ENCODE assay signal across 8 cellular contexts in the genomic region with DNA sequence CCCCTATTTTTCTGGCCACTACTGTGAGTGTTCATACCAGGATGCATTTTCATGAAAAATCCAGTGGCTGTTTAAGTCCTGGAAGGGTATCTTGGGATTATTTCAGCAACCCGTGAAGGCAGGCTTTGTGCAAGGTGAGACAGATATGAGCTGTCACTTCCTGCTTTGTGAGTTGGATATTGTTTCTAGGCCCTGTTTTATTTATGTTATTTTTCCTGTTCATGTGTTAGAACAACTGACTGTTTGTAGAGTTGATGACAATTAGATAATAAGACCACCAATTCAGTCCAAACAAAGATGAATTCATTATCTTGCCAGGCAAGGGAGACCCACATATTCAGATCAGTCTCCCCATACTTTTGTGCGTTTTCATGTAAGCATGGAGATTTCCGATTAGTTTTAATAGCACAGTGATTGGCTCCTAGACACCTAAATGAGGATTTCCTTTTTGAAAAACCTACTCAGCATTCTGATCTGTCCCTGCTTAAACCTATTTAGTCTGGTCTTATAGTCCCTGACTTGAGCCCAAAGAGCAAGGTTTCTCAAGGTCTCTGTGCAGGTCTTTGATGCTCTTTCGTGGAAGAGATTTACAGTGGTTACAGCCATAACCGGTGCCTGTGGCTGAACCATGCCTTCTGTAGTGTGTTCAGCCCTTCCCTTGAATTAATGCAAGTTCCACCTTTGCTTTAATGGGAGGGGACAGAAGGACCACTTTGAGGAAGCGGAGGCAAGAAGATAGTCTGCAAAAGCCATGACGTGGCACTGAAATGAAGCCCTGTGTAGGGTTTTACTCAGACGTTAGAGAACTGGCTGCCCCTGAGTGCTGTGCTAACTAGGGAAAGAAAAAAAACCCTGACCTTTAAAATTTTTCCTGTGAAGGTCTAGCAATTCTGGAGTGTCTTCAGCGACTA. TPM values are rescaled to one million over a fixed set of nuclear protein-coding genes. Genes with fewer than 3 reads are reported as not detected.
A peak's percentile ranks its signal among the peaks of the same experiment; 100 is the strongest.
DNase-seq lines count a peak whose midpoint lies in the region; ATAC-seq and TF ChIP-seq lines count a peak whose summit lies in the region.

No MANE protein-coding gene starts in this region.

- H3K36me3 ChIP-seq in ascending aorta (peaks cover 8 to 28% of the 10 kb centered on the region in 2 donors), stomach (peaks cover 0 to 50% (median 43%) of the 10 kb centered on the region in 4 donors)

- intact Hi-C loops in ascending aorta (cut with DNase I) (no loop called here), stomach (cut with DNase I; ENCODE audit: low total_unique reads) (no loop called here)

- peaks cover 12 to 70% of the 10 kb centered on the region in 2 donors for H3K4me1 ChIP-seq in ascending aorta
- H3K4me1 ChIP-seq in stomach: peaks cover 67 to 98% (median 91%) of the 10 kb centered on the region in 4 donors

- no peaks in the 10 kb centered on the region for H3K27me3 ChIP-seq in ascending aorta
- H3K27me3 ChIP-seq in layer of hippocampus (ENCODE audit: control insufficient read depth, insufficient read depth, low read length): no peaks in the 10 kb centered on the region
- no peaks in the 10 kb centered on the region for H3K27me3 ChIP-seq in stomach

- ATAC-seq in GM18520 (IDR thresholded peaks at IDR 0.05; ENCODE audit: unreplicated experiment): peak; percentile 28
- no peak for ATAC-seq in HG03135 (IDR thresholded peaks at IDR 0.05; ENCODE audit: unreplicated experiment)

- peak overlapping the region; percentile 43 to 54 for H3K4me3 ChIP-seq in ascending aorta
- no peak overlapping the region for H3K4me3 ChIP-seq in stomach

- DNase-seq in NCI-H69 (lab: John Stamatoyannopoulos, UW) (peak; percentile 59), ascending aorta (ENCODE audit: low spot score in 2 of 2) (no peak), stomach (no peak), GOT3 (lab: John Stamatoyannopoulos, UW) (no peak), RKO (ENCODE audit: low spot score) (no peak)

- WGBS in stomach, 5 donors: 34 to 42% (median 37%) methylated on average over 9 of the region's 9 CpGs

- peak overlapping the region; percentile 92 to 99 for H3K27ac ChIP-seq in ascending aorta
- H3K27ac ChIP-seq in layer of hippocampus (ENCODE audit: low read depth, low read length): peak overlapping the region; percentile 92
- H3K27ac ChIP-seq in stomach: peak overlapping the region; percentile 88 to 100 (median 97)

- H3K9me3 ChIP-seq in ascending aorta (no peaks in the 10 kb centered on the region), stomach (no peaks in the 10 kb centered on the region)

- no peak for TF ChIP-seq EP300 in stomach (IDR thresholded peaks at IDR 0.05)

- no peak for TF ChIP-seq POLR2A in stomach (IDR thresholded peaks at IDR 0.05)

- TF ChIP-seq CTCF in ascending aorta (IDR thresholded peaks at IDR 0.05) (no peak), stomach (IDR thresholded peaks at IDR 0.05) (no peak)

RNA-seq across cellular contexts. Expression of a gene that starts 42.8 kb away (rescaled TPM):
- total RNA-seq in ascending aorta (101 TPM), stomach (100 to 1,000 TPM in 1 of 5 donors, 10 to 100 TPM in 4; 26.9 to 253 (median 64.3) TPM)
- polyA plus RNA-seq in stomach: 10 to 100 TPM in 1 of 3 donors, 1 to 10 TPM in 2; 5.3 to 10.7 (median 9.5) TPM

Comparison
In these comparisons a context has a peak if more than half of its experiments do, and no peak if none do; other contexts are left out.
1. H3K4me3 ChIP-seq: peak in ascending aorta (2 of 2); none in stomach (0 of 4).
2. Peak in every context shown above with its lines, with median percentiles within 50 percentile points of each other: H3K27ac ChIP-seq.